ENCODE assay signal across 21 cellular contexts in genomic region chr1:73056826-73057225, GRCh38.
"Had no signal": no experiment of that assay in that cellular context is flagged by ENCODE, and none has a peak within 500 bp of the region (broad histone marks: within the 10 kb centered on the region; RNA-seq: fewer than 3 reads in every experiment).

No MANE protein-coding gene starts in this region.

- H3K4me3 ChIP-seq: left ventricle myocardium inferior, lung, ovary, right atrium auricular region, right lobe of liver, stomach, testis, thyroid gland, transverse colon, upper lobe of left lung, vagina had no signal

- H3K27me3 ChIP-seq: ovary, right atrium auricular region, right lobe of liver, stomach, testis, thyroid gland, transverse colon, upper lobe of left lung, vagina had no signal

- H3K27ac ChIP-seq: left ventricle myocardium inferior, ovary, right atrium auricular region, right lobe of liver, stomach, testis, thyroid gland, transverse colon, upper lobe of left lung, vagina had no signal

- DNase-seq: kidney glomerular epithelial cell; left ventricle myocardium inferior; mesendoderm; naive thymus-derived CD4-positive, alpha-beta T cell; ovary; right lobe of liver; stimulated activated CD4-positive, alpha-beta T cell treated with anti-CD3 and anti-CD28 coated beads, Interleukin-12 subunit alpha, Interleukin-12 subunit beta, amount 100 ng/mL, for 4 hours; stimulated activated CD4-positive, alpha-beta T cell treated with anti-CD3 and anti-CD28 coated beads, Interleukin-15, amount 100 ng/mL, for 24 hours; stimulated activated CD4-positive, alpha-beta T cell treated with anti-CD3 and anti-CD28 coated beads, Interleukin-2, amount 100 ng/mL, for 24 hours; stimulated activated CD4-positive, alpha-beta T cell treated with anti-CD3 and anti-CD28 coated beads, Interleukin-4, amount 100 ng/mL, for 1 hour; stimulated activated naive B cell treated with anti-CD40 and anti-IgM and Interleukin-4, amounts not matched to agents 10 μg/mL and 1 μg/mL and 100 μg/mL, for 72 hours; stimulated activated naive CD8-positive, alpha-beta T cell treated with anti-CD3 and anti-CD28 coated beads, Interleukin-15, Interleukin-2, amounts not matched to agents 100 U/mL and 50 U/mL, for 24 hours; stomach; testis; thyroid gland; transverse colon; upper lobe of left lung had no signal

- ATAC-seq: naive thymus-derived CD4-positive, alpha-beta T cell; natural killer cell treated with Interleukin-12 subunit alpha and Interleukin-12 subunit beta and Interleukin-15 and Interleukin-18, amount 100 ng/mL, for 72 hours; right lobe of liver; stimulated activated naive B cell treated with anti-CD40 and anti-IgM and Interleukin-4, amounts not matched to agents 10 μg/mL and 1 μg/mL and 100 μg/mL, for 72 hours; stimulated activated naive CD8-positive, alpha-beta T cell treated with anti-CD3 and anti-CD28 coated beads, Interleukin-15, Interleukin-2, amounts not matched to agents 100 U/mL and 50 U/mL, for 24 hours had no signal

- H3K9me3 ChIP-seq: right atrium auricular region, right lobe of liver, testis, thyroid gland, vagina had no signal

- H3K4me1 ChIP-seq: left ventricle myocardium inferior, right atrium auricular region, right lobe of liver, stomach, testis, thyroid gland, transverse colon, upper lobe of left lung, vagina had no signal

- H3K36me3 ChIP-seq: left ventricle myocardium inferior, ovary, right atrium auricular region, right lobe of liver, stomach, thyroid gland, transverse colon, upper lobe of left lung, vagina had no signal
